Comparison of ENCODE assay signal across 1 cellular context in the genomic region with DNA sequence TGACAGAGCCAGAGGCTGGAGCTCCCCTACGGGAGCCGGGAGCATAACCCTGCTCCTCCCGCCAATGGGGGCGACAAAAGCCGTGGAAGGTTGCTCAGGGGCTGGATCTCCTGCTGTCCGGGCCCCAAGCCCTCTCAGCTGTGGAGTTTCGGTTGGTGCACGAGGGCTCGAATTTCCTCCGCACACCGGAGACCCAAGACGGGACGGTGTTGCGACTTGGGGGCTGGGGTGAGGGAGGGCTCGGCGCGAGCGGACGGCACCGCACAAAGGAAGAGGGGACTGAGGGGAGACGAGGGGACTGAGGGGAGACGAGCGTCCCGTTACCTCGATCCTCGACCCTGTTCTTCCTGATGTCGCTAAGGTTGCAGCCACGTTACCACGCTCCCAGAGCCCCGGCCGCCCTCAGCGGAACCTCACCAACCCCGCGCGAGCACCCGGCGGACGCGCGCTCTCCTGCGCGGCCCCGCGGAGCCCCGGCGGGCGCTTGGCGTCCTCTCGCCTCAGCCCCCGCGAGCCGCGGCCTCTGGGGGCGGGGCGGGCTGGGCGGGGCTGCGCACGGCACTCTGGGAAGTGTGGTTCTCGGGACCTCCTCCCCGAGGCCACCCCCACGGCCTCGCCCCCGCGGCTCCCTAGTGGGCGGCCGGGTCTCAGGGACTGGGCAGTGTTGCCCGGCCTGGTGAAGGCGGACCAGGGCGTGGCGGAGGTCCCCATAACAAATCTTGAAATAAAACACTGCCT.
TF ChIP-seq lines count a peak whose summit lies in the region.

TSS of gene KLHL8 (minus strand) at position 525 of the 738 bp plus-strand sequence. CDS start 25,079 bp downstream, outside the sequence.

TF ChIP-seq in K562, 482 proteins besides CTCF, POLR2A, EP300 and RAD21 (continued from another document and continues in another):
- TF ChIP-seq, protein P1, sequence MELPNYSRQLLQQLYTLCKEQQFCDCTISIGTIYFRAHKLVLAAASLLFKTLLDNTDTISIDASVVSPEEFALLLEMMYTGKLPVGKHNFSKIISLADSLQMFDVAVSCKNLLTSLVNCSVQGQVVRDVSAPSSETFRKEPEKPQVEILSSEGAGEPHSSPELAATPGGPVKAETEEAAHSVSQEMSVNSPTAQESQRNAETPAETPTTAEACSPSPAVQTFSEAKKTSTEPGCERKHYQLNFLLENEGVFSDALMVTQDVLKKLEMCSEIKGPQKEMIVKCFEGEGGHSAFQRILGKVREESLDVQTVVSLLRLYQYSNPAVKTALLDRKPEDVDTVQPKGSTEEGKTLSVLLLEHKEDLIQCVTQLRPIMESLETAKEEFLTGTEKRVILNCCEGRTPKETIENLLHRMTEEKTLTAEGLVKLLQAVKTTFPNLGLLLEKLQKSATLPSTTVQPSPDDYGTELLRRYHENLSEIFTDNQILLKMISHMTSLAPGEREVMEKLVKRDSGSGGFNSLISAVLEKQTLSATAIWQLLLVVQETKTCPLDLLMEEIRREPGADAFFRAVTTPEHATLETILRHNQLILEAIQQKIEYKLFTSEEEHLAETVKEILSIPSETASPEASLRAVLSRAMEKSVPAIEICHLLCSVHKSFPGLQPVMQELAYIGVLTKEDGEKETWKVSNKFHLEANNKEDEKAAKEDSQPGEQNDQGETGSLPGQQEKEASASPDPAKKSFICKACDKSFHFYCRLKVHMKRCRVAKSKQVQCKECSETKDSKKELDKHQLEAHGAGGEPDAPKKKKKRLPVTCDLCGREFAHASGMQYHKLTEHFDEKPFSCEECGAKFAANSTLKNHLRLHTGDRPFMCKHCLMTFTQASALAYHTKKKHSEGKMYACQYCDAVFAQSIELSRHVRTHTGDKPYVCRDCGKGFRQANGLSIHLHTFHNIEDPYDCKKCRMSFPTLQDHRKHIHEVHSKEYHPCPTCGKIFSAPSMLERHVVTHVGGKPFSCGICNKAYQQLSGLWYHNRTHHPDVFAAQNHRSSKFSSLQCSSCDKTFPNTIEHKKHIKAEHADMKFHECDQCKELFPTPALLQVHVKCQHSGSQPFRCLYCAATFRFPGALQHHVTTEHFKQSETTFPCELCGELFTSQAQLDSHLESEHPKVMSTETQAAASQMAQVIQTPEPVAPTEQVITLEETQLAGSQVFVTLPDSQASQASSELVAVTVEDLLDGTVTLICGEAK (IDR thresholded peaks at IDR 0.05) = no peak
- TF ChIP-seq, protein P1 (CRISPR knock-in tag; IDR thresholded peaks at IDR 0.05) = 0 out of 2 replicates have a peak, but pooled peaks have one; percentile 22
- TF ChIP-seq, protein P2, sequence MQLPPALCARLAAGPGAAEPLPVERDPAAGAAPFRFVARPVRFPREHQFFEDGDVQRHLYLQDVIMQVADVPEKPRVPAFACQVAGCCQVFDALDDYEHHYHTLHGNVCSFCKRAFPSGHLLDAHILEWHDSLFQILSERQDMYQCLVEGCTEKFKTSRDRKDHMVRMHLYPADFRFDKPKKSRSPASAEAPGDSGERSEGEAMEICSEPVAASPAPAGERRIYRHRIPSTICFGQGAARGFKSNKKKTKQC (CRISPR knock-in tag; IDR thresholded peaks at IDR 0.05) = peak; percentile 80
- peak; percentile 45 for TF ChIP-seq ZNF766 (CRISPR knock-in tag; conservative IDR thresholded peaks at IDR 0.05)
- TF ChIP-seq ZBTB1 (CRISPR knock-in tag; IDR thresholded peaks at IDR 0.05; ENCODE audit: borderline replicate concordance, low read depth) = peak; percentile 45; the same call in 1 of the 2 replicates
- TF ChIP-seq TAF1 (IDR thresholded peaks at IDR 0.05; ENCODE audit: control insufficient read depth, extremely low read depth, insufficient read depth, low read length, severe bottlenecking) = peak; percentile 88
- TF ChIP-seq BACH1 (tag; IDR thresholded peaks at IDR 0.05) = no peak
- peak; percentile 36; the same call in 1 of the 2 replicates for TF ChIP-seq SMARCA5 (IDR thresholded peaks at IDR 0.05)
- no peak for TF ChIP-seq TCF7L2 (IDR thresholded peaks at IDR 0.05; ENCODE audit: low read depth, low read length)
- TF ChIP-seq ZNF395 (CRISPR knock-in tag; IDR thresholded peaks at IDR 0.05) = peak; percentile 53; the same call in 1 of the 2 replicates
- no peak for TF ChIP-seq ZNF354B (CRISPR knock-in tag; IDR thresholded peaks at IDR 0.05)
- TF ChIP-seq, protein P3, sequence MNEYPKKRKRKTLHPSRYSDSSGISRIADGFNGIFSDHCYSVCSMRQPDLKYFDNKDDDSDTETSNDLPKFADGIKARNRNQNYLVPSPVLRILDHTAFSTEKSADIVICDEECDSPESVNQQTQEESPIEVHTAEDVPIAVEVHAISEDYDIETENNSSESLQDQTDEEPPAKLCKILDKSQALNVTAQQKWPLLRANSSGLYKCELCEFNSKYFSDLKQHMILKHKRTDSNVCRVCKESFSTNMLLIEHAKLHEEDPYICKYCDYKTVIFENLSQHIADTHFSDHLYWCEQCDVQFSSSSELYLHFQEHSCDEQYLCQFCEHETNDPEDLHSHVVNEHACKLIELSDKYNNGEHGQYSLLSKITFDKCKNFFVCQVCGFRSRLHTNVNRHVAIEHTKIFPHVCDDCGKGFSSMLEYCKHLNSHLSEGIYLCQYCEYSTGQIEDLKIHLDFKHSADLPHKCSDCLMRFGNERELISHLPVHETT (CRISPR knock-in tag; conservative IDR thresholded peaks at IDR 0.05 in 1 of 2, IDR thresholded peaks at IDR 0.05 in 1 of 2) = peak in 1 of 2 experiments; percentile 67; a peak in 2 of 4 replicates
- peak; percentile 22; the same call in 1 of the 2 replicates for TF ChIP-seq NBN (IDR thresholded peaks at IDR 0.05; ENCODE audit: low read depth)
- TF ChIP-seq CBX5 (IDR thresholded peaks at IDR 0.05; ENCODE audit: borderline replicate concordance, low read depth) = no peak
- TF ChIP-seq HNRNPLL (IDR thresholded peaks at IDR 0.05; ENCODE audit: low read depth, low read length, poor library complexity, severe bottlenecking) = peak; percentile 72
- TF ChIP-seq EP400 (IDR thresholded peaks at IDR 0.05) = peak; percentile 86
- peak; percentile 68 for TF ChIP-seq RB1 (IDR thresholded peaks at IDR 0.05; ENCODE audit: low read depth)
- peak; percentile 94 for TF ChIP-seq SUPT5H (IDR thresholded peaks at IDR 0.05)
- TF ChIP-seq TGIF2 (CRISPR knock-in tag; IDR thresholded peaks at IDR 0.05) = no peak
- TF ChIP-seq SMAD1 (IDR thresholded peaks at IDR 0.05; ENCODE audit: low read depth, low read length, partially characterized antibody) = peak; percentile 57
- peak; percentile 65; the same call in 1 of the 2 replicates for TF ChIP-seq GATAD2B (IDR thresholded peaks at IDR 0.05; ENCODE audit: borderline replicate concordance)
- peak in 1 of 2 experiments; percentile 26; a peak in 1 of 4 replicates for TF ChIP-seq TRIM24 (IDR thresholded peaks at IDR 0.05)
- TF ChIP-seq CHD2 (IDR thresholded peaks at IDR 0.05; ENCODE audit: low read depth, low read length) = peak; percentile 82
- TF ChIP-seq EGR1 (conservative IDR thresholded peaks at IDR 0.05) = peak; percentile 95
- peak; percentile 65 for TF ChIP-seq SP1 (CRISPR knock-in tag; IDR thresholded peaks at IDR 0.05)
- peak; percentile 33 for TF ChIP-seq NELFE (IDR thresholded peaks at IDR 0.05; ENCODE audit: insufficient read depth, insufficient read length)
- TF ChIP-seq CXXC5 (CRISPR knock-in tag; IDR thresholded peaks at IDR 0.05) = peak; percentile 66
- TF ChIP-seq HMGN3 (IDR thresholded peaks at IDR 0.05; ENCODE audit: borderline replicate concordance, extremely low read depth, insufficient read length, low read depth, low read length) = peak; percentile 64
- TF ChIP-seq NR2C2 (CRISPR knock-in tag; IDR thresholded peaks at IDR 0.05) = no peak
- TF ChIP-seq NR2C2 (tag; IDR thresholded peaks at IDR 0.05) = peak; percentile 66
- peak; percentile 41 to 47; a peak in 3 of 4 replicates for TF ChIP-seq MNT (conservative IDR thresholded peaks at IDR 0.05)
- TF ChIP-seq HCFC1 (IDR thresholded peaks at IDR 0.05; ENCODE audit: low read depth, low read length) = peak; percentile 82
- peak; percentile 81 for TF ChIP-seq SAP30 (IDR thresholded peaks at IDR 0.05; ENCODE audit: borderline replicate concordance, insufficient read depth, low read depth, low read length, poor library complexity, severe bottlenecking)
- TF ChIP-seq, protein P4, sequence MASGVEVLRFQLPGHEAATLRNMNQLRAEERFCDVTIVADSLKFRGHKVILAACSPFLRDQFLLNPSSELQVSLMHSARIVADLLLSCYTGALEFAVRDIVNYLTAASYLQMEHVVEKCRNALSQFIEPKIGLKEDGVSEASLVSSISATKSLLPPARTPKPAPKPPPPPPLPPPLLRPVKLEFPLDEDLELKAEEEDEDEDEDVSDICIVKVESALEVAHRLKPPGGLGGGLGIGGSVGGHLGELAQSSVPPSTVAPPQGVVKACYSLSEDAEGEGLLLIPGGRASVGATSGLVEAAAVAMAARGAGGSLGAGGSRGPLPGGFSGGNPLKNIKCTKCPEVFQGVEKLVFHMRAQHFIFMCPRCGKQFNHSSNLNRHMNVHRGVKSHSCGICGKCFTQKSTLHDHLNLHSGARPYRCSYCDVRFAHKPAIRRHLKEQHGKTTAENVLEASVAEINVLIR (CRISPR knock-in tag; IDR thresholded peaks at IDR 0.05) = no peak
- TF ChIP-seq, protein P5, sequence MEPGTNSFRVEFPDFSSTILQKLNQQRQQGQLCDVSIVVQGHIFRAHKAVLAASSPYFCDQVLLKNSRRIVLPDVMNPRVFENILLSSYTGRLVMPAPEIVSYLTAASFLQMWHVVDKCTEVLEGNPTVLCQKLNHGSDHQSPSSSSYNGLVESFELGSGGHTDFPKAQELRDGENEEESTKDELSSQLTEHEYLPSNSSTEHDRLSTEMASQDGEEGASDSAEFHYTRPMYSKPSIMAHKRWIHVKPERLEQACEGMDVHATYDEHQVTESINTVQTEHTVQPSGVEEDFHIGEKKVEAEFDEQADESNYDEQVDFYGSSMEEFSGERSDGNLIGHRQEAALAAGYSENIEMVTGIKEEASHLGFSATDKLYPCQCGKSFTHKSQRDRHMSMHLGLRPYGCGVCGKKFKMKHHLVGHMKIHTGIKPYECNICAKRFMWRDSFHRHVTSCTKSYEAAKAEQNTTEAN (CRISPR knock-in tag; IDR thresholded peaks at IDR 0.05) = 0 out of 2 replicates have a peak, but pooled peaks have one; percentile 67
- 0 out of 2 replicates have a peak, but pooled peaks have one; percentile 4 for TF ChIP-seq SIN3B (IDR thresholded peaks at IDR 0.05; ENCODE audit: low read depth)
- TF ChIP-seq ATF6 (CRISPR knock-in tag; IDR thresholded peaks at IDR 0.05) = 0 out of 2 replicates have a peak, but pooled peaks have one; percentile 43
- no peak for TF ChIP-seq SMAD4 (CRISPR knock-in tag; conservative IDR thresholded peaks at IDR 0.05)
- no peak for TF ChIP-seq KLF6 (CRISPR knock-in tag; IDR thresholded peaks at IDR 0.05; ENCODE audit: borderline replicate concordance)
